19 cellular contexts compared by ENCODE assay signal in the genomic region with DNA sequence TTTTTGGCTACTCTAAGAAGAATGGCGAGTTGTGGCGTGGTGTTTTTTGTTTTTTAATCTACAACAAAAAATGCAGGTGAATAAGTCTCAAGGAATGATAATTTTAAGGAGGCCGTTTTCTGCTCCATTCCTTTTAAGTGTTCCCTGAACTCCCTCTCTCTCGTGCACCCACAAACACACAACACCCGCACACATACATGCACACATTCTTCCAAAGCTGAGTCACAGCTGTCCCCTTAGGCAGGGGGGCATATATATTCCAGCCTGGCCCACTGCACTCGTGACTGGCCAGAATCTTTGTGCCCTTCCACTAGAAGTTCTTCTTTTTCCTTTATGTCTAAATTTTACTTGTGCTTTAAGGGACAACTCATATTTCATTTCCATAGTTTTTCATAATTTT.
DNase-seq lines count a peak whose midpoint lies in the region; ATAC-seq and TF ChIP-seq lines count a peak whose summit lies in the region.
"Had no signal": no experiment of that assay in that cellular context is flagged by ENCODE, and none has a peak within 500 bp of the region (broad histone marks: within the 10 kb centered on the region; RNA-seq: fewer than 3 reads in every experiment).

No MANE protein-coding gene starts in this region.

- H3K4me1 ChIP-seq in GM23338 (ENCODE audit: insufficient read depth) (no peaks in the 10 kb centered on the region; the same call in 1 of the 2 replicates), PC-3 (ENCODE audit: insufficient read depth, low read length) (no peaks in the 10 kb centered on the region)

- H3K27me3 ChIP-seq in GM23338 (ENCODE audit: insufficient read depth) (no peaks in the 10 kb centered on the region), PC-3 (ENCODE audit: low read length) (0 out of 2 replicates have a peak, but pooled peaks cover 9% of the 10 kb centered on the region)
- H3K27me3 ChIP-seq: BE2C had no signal

- H3K9me2 ChIP-seq in GM23338 (ENCODE audit: insufficient read depth) (0 out of 2 replicates have a peak, but pooled peaks cover 3% of the 10 kb centered on the region), PC-3 (replicated peaks; ENCODE audit: low read length) (no peaks in the 10 kb centered on the region)

- intact Hi-C loops in PC-3 (cut with micrococcal nuclease) = no loop called here

- TF ChIP-seq CTCF in GM23338 (conservative IDR thresholded peaks at IDR 0.05; ENCODE audit: low read depth in 2 of 2) (no peak), PC-3 (conservative IDR thresholded peaks at IDR 0.05; ENCODE audit: low read depth, low read length) (no peak)

- H3F3A ChIP-seq in GM23338 (replicated peaks; ENCODE audit: low read depth) (no peaks in the 10 kb centered on the region), PC-3 (ENCODE audit: low read length, unreplicated experiment) (no peaks in the 10 kb centered on the region)

- H3K36me3 ChIP-seq in GM23338 (ENCODE audit: insufficient read depth) = no peaks in the 10 kb centered on the region
- H3K36me3 ChIP-seq in PC-3 (ENCODE audit: low read depth, low read length) = no peaks in the 10 kb centered on the region

- POLR2A ChIA-PET in PC-3 (lab: Charles Lee; ENCODE audit: unreplicated experiment) = no interaction called here

- no peaks in the 10 kb centered on the region for H3K79me2 ChIP-seq in GM23338 (replicated peaks; ENCODE audit: insufficient read depth)
- no peaks in the 10 kb centered on the region for H3K79me2 ChIP-seq in PC-3 (ENCODE audit: low read length)

- H4K20me1 ChIP-seq in GM23338 (replicated peaks; ENCODE audit: insufficient read depth) (no peaks in the 10 kb centered on the region), PC-3 (ENCODE audit: low read length) (no peaks in the 10 kb centered on the region)

- no peaks in the 10 kb centered on the region for H3K9me3 ChIP-seq in PC-3 (ENCODE audit: low read length)
- H3K9me3 ChIP-seq: BE2C had no signal

- H3K27ac ChIP-seq in GM23338 (ENCODE audit: low read depth) = no peak overlapping the region
- H3K27ac ChIP-seq in PC-3 (ENCODE audit: low read length) = no peak overlapping the region
- H3K27ac ChIP-seq: GM23248 had no signal

- H3K4me3 Mint-ChIP-seq in GM23338 = no peak overlapping the region
- H3K4me3 Mint-ChIP-seq: CD4-positive, CD25-positive, alpha-beta regulatory T cell; CD8-positive, alpha-beta memory T cell; HFFc6 had no signal

- H3K4me1 Mint-ChIP-seq in GM23338 = peaks cover 4% of the 10 kb centered on the region; the same call in 2 of the 3 replicates
- H3K4me1 Mint-ChIP-seq: CD4-positive, CD25-positive, alpha-beta regulatory T cell; CD8-positive, alpha-beta memory T cell had no signal

- CTCF ChIA-PET in PC-3 (lab: Charles Lee) = no interaction called here

- no peak overlapping the region for H3K4me3 ChIP-seq in GM23338
- H3K4me3 ChIP-seq in PC-3 (ENCODE audit: low read length) = no peak overlapping the region
- H3K4me3 ChIP-seq: GM23248 had no signal

- peaks cover 3% of the 10 kb centered on the region for H3K27me3 Mint-ChIP-seq in GM23338 (ENCODE audit: insufficient read depth, low read depth, poor library complexity)
- H3K27me3 Mint-ChIP-seq: CD8-positive, alpha-beta memory T cell had no signal

- no TSS peak for BruUV-seq in PC-3 (replicated peaks; lab: Mats Ljungman, UMichigan)

- DNase-seq in GM23338 (ENCODE audit: low spot score) (no peak), HT1080 (ENCODE audit: low read depth) (peak; percentile 3), islet precursor cell (peak; percentile 75), NCI-H2029 treated with DMSO at 0.1 percent for 48 hours (lab: John Stamatoyannopoulos, UW) (no peak), PC-3 (no peak)
- DNase-seq: BE2C; C1 segment of cervical spinal cord; CD4-positive, CD25-positive, alpha-beta regulatory T cell; CD8-positive, alpha-beta memory T cell; COR-L47; DMS 273 treated with DMSO at 0.1 percent for 48 hours; DMS53; DND-41; EL; GM23248; H7; HFFc6 had no signal

- no peaks in the 10 kb centered on the region for H3K36me3 Mint-ChIP-seq in GM23338 (ENCODE audit: low read depth)
- H3K36me3 Mint-ChIP-seq: CD4-positive, CD25-positive, alpha-beta regulatory T cell; CD8-positive, alpha-beta memory T cell had no signal

- H2AFZ ChIP-seq in GM23338 (no peak overlapping the region), PC-3 (ENCODE audit: low read length) (no peak overlapping the region)
- H2AFZ ChIP-seq: GM23248 had no signal

- H3K4me2 ChIP-seq in GM23338 = no peak overlapping the region
- no peak overlapping the region for H3K4me2 ChIP-seq in PC-3 (ENCODE audit: low read length)

- no peak overlapping the region for H3K9ac ChIP-seq in PC-3 (ENCODE audit: low read length)
- H3K9ac ChIP-seq: GM23248 had no signal

- no peaks in the 10 kb centered on the region for H3K9me3 Mint-ChIP-seq in GM23338

- H3K27ac Mint-ChIP-seq in GM23338 = peak overlapping the region; percentile 1; the same call in 1 of the 2 replicates
- H3K27ac Mint-ChIP-seq: CD4-positive, CD25-positive, alpha-beta regulatory T cell; CD8-positive, alpha-beta memory T cell; HFFc6 had no signal

- ATAC-seq in GM23338 (no peak), HG03439 (IDR thresholded peaks at IDR 0.05; ENCODE audit: unreplicated experiment) (no peak), PC-3 (no peak)
- ATAC-seq: HCT116 had no signal

TF ChIP-seq in GM23338, 12 proteins besides CTCF, POLR2A, EP300 and RAD21 (continues in another document):
- TF ChIP-seq ZNF331 (CRISPR knock-in tag; IDR thresholded peaks at IDR 0.05; ENCODE audit: low read depth) = no peak
- no peak for TF ChIP-seq EZH2 (IDR thresholded peaks at IDR 0.05; ENCODE audit: low read depth, unreplicated experiment)
- no peak for TF ChIP-seq ETS1 (IDR thresholded peaks at IDR 0.05)
- TF ChIP-seq POLR2AphosphoS5 (IDR thresholded peaks at IDR 0.05; ENCODE audit: low read depth) = no peak
- no peak for TF ChIP-seq EZH2phosphoT487 (IDR thresholded peaks at IDR 0.05; ENCODE audit: unreplicated experiment)
- TF ChIP-seq STAT1 (IDR thresholded peaks at IDR 0.05; ENCODE audit: unreplicated experiment) = no peak
- no peak for TF ChIP-seq ZNF114 (CRISPR knock-in tag; IDR thresholded peaks at IDR 0.05)

Comparison
In these comparisons a context has a peak if more than half of its experiments do, and no peak if none do; other contexts are left out.
1. DNase-seq: peak in HT1080 (single experiment) and islet precursor cell (single experiment); none in GM23338 (single experiment), NCI-H2029 treated with DMSO at 0.1 percent for 48 hours (single experiment) and PC-3 (single experiment).